20 cellular contexts compared by ENCODE assay signal in genomic region chr10:4839353-4839752, GRCh38. TPM values are rescaled to one million over a fixed set of nuclear protein-coding genes. Genes with fewer than 3 reads are reported as not detected.
A peak's percentile ranks its signal among the peaks of the same experiment; 100 is the strongest.
DNase-seq lines count a peak whose midpoint lies in the region; ATAC-seq and TF ChIP-seq lines count a peak whose summit lies in the region.
"Had no signal": no experiment of that assay in that cellular context is flagged by ENCODE, and none has a peak within 500 bp of the region (broad histone marks: within the 10 kb centered on the region; RNA-seq: fewer than 3 reads in every experiment).

No MANE protein-coding gene starts in this region.

- no peak for TF ChIP-seq POLR2A in sigmoid colon (IDR thresholded peaks at IDR 0.05)

- H3K4me1 Mint-ChIP-seq in neural crest cell: no peaks in the 10 kb centered on the region

- no peaks in the 10 kb centered on the region for H3K9me2 ChIP-seq in SK-N-SH

- H3K4me2 ChIP-seq in SK-N-SH: no peak overlapping the region

- peaks cover 0 to 24% of the 10 kb centered on the region in 2 experiments for H3K36me3 ChIP-seq in SK-N-SH (replicated peaks in 1 of 2; ENCODE audit: control insufficient read depth in 1 of 2, insufficient read depth in 2 of 2, low read length in 1 of 2)
- H3K36me3 ChIP-seq in sigmoid colon: peaks cover 0 to 27% (median 4%) of the 10 kb centered on the region in 4 donors
- H3K36me3 ChIP-seq: HAP-1, MG63 had no signal

- TF ChIP-seq RAD21 in SK-N-SH (IDR thresholded peaks at IDR 0.05; ENCODE audit: low read length): no peak

- no peak overlapping the region for H3K4me3 Mint-ChIP-seq in neural crest cell

- no peak overlapping the region for H3K4me3 ChIP-seq in SK-N-SH (ENCODE audit: low read depth in 2 of 2, low read length in 1 of 2)
- no peak overlapping the region for H3K4me3 ChIP-seq in LNCaP clone FGC (ENCODE audit: low read depth, low read length)
- H3K4me3 ChIP-seq in choroid plexus epithelial cell (ENCODE audit: low read depth, low read length): no peak overlapping the region
- no peak overlapping the region for H3K4me3 ChIP-seq in sigmoid colon
- H3K4me3 ChIP-seq: HAP-1, MG63 had no signal

- peaks cover 0 to 18% of the 10 kb centered on the region in 2 experiments; a peak in 2 of 4 replicates for H3K4me1 ChIP-seq in SK-N-SH (ENCODE audit: control insufficient read depth in 1 of 2, insufficient read depth in 2 of 2, low read depth in 1 of 2, low read length in 1 of 2)
- peaks cover 0 to 13% (median 7%) of the 10 kb centered on the region in 4 donors for H3K4me1 ChIP-seq in sigmoid colon
- H3K4me1 ChIP-seq: Caco-2, HAP-1 had no signal

- POLR2A ChIA-PET in SK-N-SH (lab: Yijun Ruan, JAX): no interaction called here

- H3K27me3 Mint-ChIP-seq in neural crest cell (ENCODE audit: low read depth): peaks cover 10% of the 10 kb centered on the region

- H3K79me2 ChIP-seq in SK-N-SH (ENCODE audit: insufficient read depth): no peaks in the 10 kb centered on the region

- WGBS in SK-N-SH (ENCODE audit: low lambda C conversion rate): 91% methylated on average over 4 of the region's 4 CpGs
- WGBS in sigmoid colon, 2 donors: 79 to 86% methylated on average over 4 of the region's 4 CpGs

- TF ChIP-seq EP300 in SK-N-SH (IDR thresholded peaks at IDR 0.05; ENCODE audit: borderline replicate concordance in 1 of 2, low read depth in 1 of 2, low read length in 1 of 2) (no peak), sigmoid colon (IDR thresholded peaks at IDR 0.05) (no peak)

- peak overlapping the region; percentile 96 for H3K27ac Mint-ChIP-seq in neural crest cell (ENCODE audit: unreplicated experiment)

- peak; percentile 54; the same call in 2 of the 3 replicates for ATAC-seq in SK-N-SH treated with all-trans-retinoic acid at 6 μM for 48 hours
- ATAC-seq in HG02588 (IDR thresholded peaks at IDR 0.05; ENCODE audit: unreplicated experiment): no peak

- H4K20me1 ChIP-seq in SK-N-SH (ENCODE audit: insufficient read depth): no peaks in the 10 kb centered on the region

- no peaks in the 10 kb centered on the region for H3F3A ChIP-seq in SK-N-SH (replicated peaks; ENCODE audit: insufficient read depth)

- H3K36me3 Mint-ChIP-seq in neural crest cell (ENCODE audit: low read depth): peaks cover 6% of the 10 kb centered on the region

- no peak overlapping the region for H3K9ac ChIP-seq in SK-N-SH

- TF ChIP-seq CTCF in SK-N-SH (IDR thresholded peaks at IDR 0.05) (no peak), LNCaP clone FGC (IDR thresholded peaks at IDR 0.05; ENCODE audit: control insufficient read depth, extremely low read depth, insufficient read depth) (peak; percentile 24), choroid plexus epithelial cell (conservative IDR thresholded peaks at IDR 0.05; ENCODE audit: low read depth, low read length) (peak; percentile 13), neural crest cell (conservative IDR thresholded peaks at IDR 0.05) (no peak), sigmoid colon (IDR thresholded peaks at IDR 0.05) (no peak)

- H3K27me3 ChIP-seq in SK-N-SH (ENCODE audit: insufficient read depth): no peaks in the 10 kb centered on the region
- H3K27me3 ChIP-seq in sigmoid colon: no peaks in the 10 kb centered on the region
- H3K27me3 ChIP-seq: MG63 had no signal

- H3K27ac ChIP-seq in SK-N-SH (ENCODE audit: low read depth in 2 of 2, low read length in 1 of 2) (peak overlapping the region in 1 of 2 experiments; percentile 19; a peak in 2 of 4 replicates), sigmoid colon (no peak overlapping the region)
- H3K27ac ChIP-seq: C4-2B had no signal

- CTCF ChIA-PET in SK-N-SH (lab: Yijun Ruan, JAX): interaction anchor here (0.7 to 6.9 kb wide), 5 partner anchors 10 to 36 kb away, joined by 3 to 81 read pairs (median 3); no protein-coding TSS in a partner anchor

- intact Hi-C loops in sigmoid colon (cut with DNase I): no loop called here

- H3K9me3 ChIP-seq in SK-N-SH (no peaks in the 10 kb centered on the region), sigmoid colon (no peaks in the 10 kb centered on the region)
- H3K9me3 ChIP-seq: Caco-2, HAP-1, MG63 had no signal

- no peak overlapping the region for H2AFZ ChIP-seq in SK-N-SH (ENCODE audit: low read depth)

- H3K9me3 Mint-ChIP-seq in neural crest cell: no peaks in the 10 kb centered on the region

- DNase-seq in SK-N-SH (no peak), LNCaP clone FGC (ENCODE audit: low read depth) (no peak), choroid plexus epithelial cell (ENCODE audit: low read depth) (no peak), neural crest cell (ENCODE audit: low read depth, low spot score) (no peak), sigmoid colon (no peak), NCI-H146 (lab: John Stamatoyannopoulos, UW) (no peak)
- DNase-seq: KG1, MG63, NCI-H1105 treated with DMSO at 0.1 percent for 48 hours, NCI-H187 treated with DMSO at 0.1 percent for 48 hours, NCI-H446, NCI-H774, SIG-M5, SW 1271 had no signal

TF ChIP-seq in SK-N-SH treated with all-trans-retinoic acid at 6 μM for 48 hours, 23 proteins besides CTCF, POLR2A, EP300 and RAD21:
- no peak for TF ChIP-seq CSRNP3 (CRISPR knock-in tag; IDR thresholded peaks at IDR 0.05)
- no peak for TF ChIP-seq ZNF8 (CRISPR knock-in tag; IDR thresholded peaks at IDR 0.05)
- no peak for TF ChIP-seq ZFP3 (CRISPR knock-in tag; IDR thresholded peaks at IDR 0.05)
- no peak for TF ChIP-seq BACH2 (CRISPR knock-in tag; IDR thresholded peaks at IDR 0.05; ENCODE audit: borderline replicate concordance)

TF ChIP-seq in SK-N-SH, 30 proteins besides CTCF, POLR2A, EP300 and RAD21:
- TF ChIP-seq EZH2phosphoT487 (IDR thresholded peaks at IDR 0.05; ENCODE audit: borderline replicate concordance, low read depth): no peak
- no peak for TF ChIP-seq MXI1 (IDR thresholded peaks at IDR 0.05; ENCODE audit: low read depth, low read length)
- no peak for TF ChIP-seq JUND (IDR thresholded peaks at IDR 0.05)
- TF ChIP-seq GATA2 (CRISPR knock-in tag; IDR thresholded peaks at IDR 0.05): no peak
- no peak for TF ChIP-seq MEF2A (IDR thresholded peaks at IDR 0.05; ENCODE audit: borderline replicate concordance, low read depth)
- TF ChIP-seq GABPA (IDR thresholded peaks at IDR 0.05; ENCODE audit: low read depth): no peak
- no peak for TF ChIP-seq REST (IDR thresholded peaks at IDR 0.05; ENCODE audit: low read depth, low read length)
- TF ChIP-seq SMC3 (IDR thresholded peaks at IDR 0.05; ENCODE audit: low read depth, low read length): no peak
- no peak for TF ChIP-seq FOSL2 (IDR thresholded peaks at IDR 0.05; ENCODE audit: borderline replicate concordance, low read depth)
- no peak for TF ChIP-seq MAX (IDR thresholded peaks at IDR 0.05; ENCODE audit: low read depth)
- no peak for TF ChIP-seq RCOR1 (IDR thresholded peaks at IDR 0.05; ENCODE audit: low read length)
- TF ChIP-seq TCF12 (IDR thresholded peaks at IDR 0.05): no peak

RNA-seq across cellular contexts. Expression of gene AKR1E2, which starts 13.3 kb away (rescaled TPM):
- polyA plus RNA-seq in SK-N-SH (2012; rRNA removed) (5.8 and 6.9 TPM in 2 replicates), sigmoid colon (1 to 10 TPM in 1 of 3 donors, under 1 TPM in 1, not detected in 1; 0.69 to 1.7 TPM)
- 4.3 and 5.0 TPM in 2 replicates for polyA plus RNA-seq in SK-N-SH (2012; cell fraction: cytosol; rRNA removed)
- polyA plus RNA-seq in SK-N-SH (2012; cell fraction: nucleus; rRNA removed): 17.5 and 19.0 TPM in 2 replicates
- total RNA-seq in neural crest cell (3.9 and 5.1 TPM in 2 replicates), sigmoid colon (10 to 100 TPM; 12.0 to 32.5 (median 16.2) TPM)
- total RNA-seq: A172 had no signal

Comparison
In these comparisons a context has a peak if more than half of its experiments do, and no peak if none do; other contexts are left out.
1. CTCF ChIP-seq: peak in LNCaP clone FGC (single experiment) and choroid plexus epithelial cell (single experiment); none in SK-N-SH (single experiment), neural crest cell (single experiment) and sigmoid colon (0 of 4).